ENCODE assay signal across 1 cellular context in genomic region chr2:26244479-26245230, GRCh38.
TF ChIP-seq lines count a peak whose summit lies in the region.

Gene HADHA, minus strand, starts transcription at chr2:26244632. Its CDS starts 36 bp downstream, at chr2:26244596.
Gene HADHB, plus strand, starts transcription at chr2:26244939. Its CDS starts 9,316 bp downstream, at chr2:26254255.

TF ChIP-seq in HepG2, 621 proteins besides CTCF, POLR2A, EP300 and RAD21 (continued from another document and continues in another):
- TF ChIP-seq ZHX2 (IDR thresholded peaks at IDR 0.05; ENCODE audit: low read depth) (peak; percentile 53; the same call in 1 of the 2 replicates), ZHX2 (CRISPR knock-in tag; IDR thresholded peaks at IDR 0.05; ENCODE audit: borderline replicate concordance) (no peak; the same call in 1 of the 2 replicates), TCF7 (IDR thresholded peaks at IDR 0.05; ENCODE audit: low read depth) (no peak), ZNF253 (CRISPR knock-in tag; IDR thresholded peaks at IDR 0.05; ENCODE audit: borderline replicate concordance) (0 out of 2 replicates have a peak, but pooled peaks have one; percentile 9), EEA1 (CRISPR knock-in tag; IDR thresholded peaks at IDR 0.05; ENCODE audit: borderline replicate concordance) (no peak), CREM (IDR thresholded peaks at IDR 0.05) (peak; percentile 85), CREM (CRISPR knock-in tag; IDR thresholded peaks at IDR 0.05) (no peak), ZNF574 (CRISPR knock-in tag; IDR thresholded peaks at IDR 0.05) (peak; percentile 82), ZNF883 (CRISPR knock-in tag; IDR thresholded peaks at IDR 0.05; ENCODE audit: not compliant biosample characterization) (no peak), ZNF225 (CRISPR knock-in tag; IDR thresholded peaks at IDR 0.05) (no peak), ZSCAN12 (CRISPR knock-in tag; IDR thresholded peaks at IDR 0.05) (no peak), MTA3 (CRISPR knock-in tag; IDR thresholded peaks at IDR 0.05) (no peak), NCOA1 (CRISPR knock-in tag; IDR thresholded peaks at IDR 0.05) (0 out of 2 replicates have a peak, but pooled peaks have one; percentile 5), KDM1A (CRISPR knock-in tag; IDR thresholded peaks at IDR 0.05) (no peak), JDP2 (CRISPR knock-in tag; IDR thresholded peaks at IDR 0.05; ENCODE audit: borderline replicate concordance) (no peak), HINFP (CRISPR knock-in tag; IDR thresholded peaks at IDR 0.05; ENCODE audit: low read depth) (peak; percentile 89; the same call in 1 of the 2 replicates), ZNF530 (CRISPR knock-in tag; IDR thresholded peaks at IDR 0.05; ENCODE audit: low read depth) (no peak), XRCC5 (optimal IDR thresholded peaks at IDR 0.05; ENCODE audit: low read length) (peak; percentile 68), ZBED4 (CRISPR knock-in tag; IDR thresholded peaks at IDR 0.05; ENCODE audit: borderline replicate concordance) (peak; percentile 63; the same call in 1 of the 2 replicates), MLXIP (CRISPR knock-in tag; IDR thresholded peaks at IDR 0.05; ENCODE audit: borderline replicate concordance) (peak; percentile 78; the same call in 1 of the 2 replicates), SNAPC5 (CRISPR knock-in tag; IDR thresholded peaks at IDR 0.05; ENCODE audit: borderline replicate concordance) (no peak), CAMTA2 (CRISPR knock-in tag; IDR thresholded peaks at IDR 0.05; ENCODE audit: borderline replicate concordance) (no peak), HMGXB4 (CRISPR knock-in tag; IDR thresholded peaks at IDR 0.05; ENCODE audit: borderline replicate concordance in 1 of 2, low read depth in 1 of 2) (peak; percentile 68 to 88), ZNF713 (CRISPR knock-in tag; IDR thresholded peaks at IDR 0.05) (no peak), MATR3 (CRISPR knock-in tag; IDR thresholded peaks at IDR 0.05) (no peak), CENPX (CRISPR knock-in tag; IDR thresholded peaks at IDR 0.05) (no peak), HDAC2 (CRISPR knock-in tag; IDR thresholded peaks at IDR 0.05) (peak; percentile 85), CSRNP1 (CRISPR knock-in tag; IDR thresholded peaks at IDR 0.05) (peak; percentile 19; the same call in 1 of the 2 replicates), HOXD1 (CRISPR knock-in tag; IDR thresholded peaks at IDR 0.05) (peak; percentile 77), BCL3 (CRISPR knock-in tag; IDR thresholded peaks at IDR 0.05) (peak; percentile 61; the same call in 1 of the 2 replicates), ZBTB37 (CRISPR knock-in tag; IDR thresholded peaks at IDR 0.05) (no peak)
